Comparison of ENCODE assay signal across 13 cellular contexts in genomic region chr14:91935621-91936020, GRCh38. TPM values are rescaled to one million over a fixed set of nuclear protein-coding genes. Genes with fewer than 3 reads are reported as not detected.
A peak's percentile ranks its signal among the peaks of the same experiment; 100 is the strongest.
DNase-seq lines count a peak whose midpoint lies in the region; ATAC-seq and TF ChIP-seq lines count a peak whose summit lies in the region.
"Had no signal": no experiment of that assay in that cellular context is flagged by ENCODE, and none has a peak within 500 bp of the region (broad histone marks: within the 10 kb centered on the region; RNA-seq: fewer than 3 reads in every experiment).

No MANE protein-coding gene starts in this region.

- H3K4me3 ChIP-seq in ascending aorta: no peak overlapping the region
- no peak overlapping the region for H3K4me3 ChIP-seq in thoracic aorta
- H3K4me3 ChIP-seq in Karpas-422 (ENCODE audit: low read length): no peak overlapping the region
- H3K4me3 ChIP-seq: A549, BLaER1, GM23338 had no signal

- intact Hi-C loops in ascending aorta (cut with DNase I) (no loop called here), left colon (cut with DNase I, micrococcal nuclease) (no loop called here)

- H3K79me2 ChIP-seq in Karpas-422 (ENCODE audit: low read length): no peaks in the 10 kb centered on the region

- no peaks in the 10 kb centered on the region for H4K20me1 ChIP-seq in Karpas-422 (ENCODE audit: insufficient read depth, low read depth, low read length)
- H4K20me1 ChIP-seq: BLaER1 had no signal

- H3K27ac ChIP-seq in ascending aorta (peak overlapping the region; percentile 60 to 91), thoracic aorta (peak overlapping the region; percentile 46 to 88), Karpas-422 (ENCODE audit: low read length) (no peak overlapping the region)
- H3K27ac ChIP-seq: A549, BLaER1 had no signal

- no peak overlapping the region for H2AFZ ChIP-seq in Karpas-422 (ENCODE audit: low read length)
- H2AFZ ChIP-seq: GM23338 had no signal

- peaks cover 19 to 63% of the 10 kb centered on the region in 2 donors for H3K4me1 ChIP-seq in ascending aorta
- H3K4me1 ChIP-seq in thoracic aorta (ENCODE audit: control insufficient read depth in 1 of 2, low read depth in 2 of 2): peaks cover 30 to 92% of the 10 kb centered on the region in 2 donors
- H3K4me1 ChIP-seq in Karpas-422 (ENCODE audit: low read length): no peaks in the 10 kb centered on the region
- H3K4me1 ChIP-seq: A549, BLaER1 had no signal

- peak; percentile 21 for DNase-seq in ACHN
- DNase-seq in ascending aorta (ENCODE audit: low spot score in 2 of 2): no peak
- no peak for DNase-seq in left colon
- DNase-seq in thoracic aorta (ENCODE audit: low spot score): no peak
- no peak for DNase-seq in SHP77 (lab: John Stamatoyannopoulos, UW)
- DNase-seq in Karpas-422: no peak
- DNase-seq: Caco-2; CD8-positive, alpha-beta memory T cell; H7; IMR-90 had no signal

- H3K27me3 ChIP-seq in ascending aorta (no peaks in the 10 kb centered on the region), thoracic aorta (replicated peaks; ENCODE audit: insufficient read depth) (no peaks in the 10 kb centered on the region), Karpas-422 (ENCODE audit: low read length) (no peaks in the 10 kb centered on the region)
- H3K27me3 ChIP-seq: BLaER1 had no signal

- no peak for TF ChIP-seq CTCF in ascending aorta (IDR thresholded peaks at IDR 0.05)
- no peak for TF ChIP-seq CTCF in thoracic aorta (IDR thresholded peaks at IDR 0.05)

- H3K9ac ChIP-seq in Karpas-422 (ENCODE audit: low read length): no peak overlapping the region
- H3K9ac ChIP-seq: BLaER1 had no signal

- peaks cover 65 to 72% of the 10 kb centered on the region in 2 donors for H3K36me3 ChIP-seq in ascending aorta
- peaks cover 55% of the 10 kb centered on the region for H3K36me3 ChIP-seq in thoracic aorta
- H3K36me3 ChIP-seq in Karpas-422 (ENCODE audit: insufficient read depth, low read length): no peaks in the 10 kb centered on the region
- H3K36me3 ChIP-seq: BLaER1 had no signal

- peak; percentile 71 for ATAC-seq in left colon
- no peak for ATAC-seq in thoracic aorta (ENCODE audit: insufficient number of reproducible peaks, low FRiP score, low read depth)
- ATAC-seq: A549, GM23338 had no signal

- H3K9me2 ChIP-seq in Karpas-422 (replicated peaks; ENCODE audit: insufficient read depth, low read length): no peaks in the 10 kb centered on the region

- in situ Hi-C loops in ACHN (cut with HindIII; ENCODE audit: low pct_ligation_motif_present, low pct_unique_long_range_greater_than_20kb, low sequenced_read_pairs): no loop called here

- no peak overlapping the region for H3K4me2 ChIP-seq in Karpas-422 (ENCODE audit: low read depth, low read length, poor library complexity, severe bottlenecking)
- H3K4me2 ChIP-seq: A549, BLaER1, GM23338 had no signal

- H3K9me3 ChIP-seq in ascending aorta: no peaks in the 10 kb centered on the region
- H3K9me3 ChIP-seq in thoracic aorta: no peaks in the 10 kb centered on the region
- no peaks in the 10 kb centered on the region for H3K9me3 ChIP-seq in Karpas-422 (ENCODE audit: low read length)
- H3K9me3 ChIP-seq: A549, BLaER1, Caco-2 had no signal

RNA-seq across cellular contexts. Expression of gene FBLN5, which starts 11.9 kb away (rescaled TPM):
- total RNA-seq in ascending aorta: 280 TPM
- total RNA-seq in left colon: 10 to 100 TPM; 13.2 to 27.6 TPM
- total RNA-seq in thoracic aorta: 1,000 to 10,000 TPM in 1 of 2 donors, 100 to 1,000 TPM in 1; 824 to 1,103 TPM
- total RNA-seq in Karpas-422 (2014; rRNA removed; shearing (Covaris generic); ENCODE audit: low replicate concordance): not detected in 2 replicates

Comparison
In these comparisons a context has a peak if more than half of its experiments do, and no peak if none do; other contexts are left out.
1. RNA of gene FBLN5, which starts 11.9 kb away (total RNA-seq): 824 to 1,103 TPM in thoracic aorta, 280 TPM in ascending aorta (single experiment) and 13.2 to 27.6 TPM in left colon; not detected in Karpas-422; every median in the first group is over 10 times any median in the second.